In the genomic region with DNA sequence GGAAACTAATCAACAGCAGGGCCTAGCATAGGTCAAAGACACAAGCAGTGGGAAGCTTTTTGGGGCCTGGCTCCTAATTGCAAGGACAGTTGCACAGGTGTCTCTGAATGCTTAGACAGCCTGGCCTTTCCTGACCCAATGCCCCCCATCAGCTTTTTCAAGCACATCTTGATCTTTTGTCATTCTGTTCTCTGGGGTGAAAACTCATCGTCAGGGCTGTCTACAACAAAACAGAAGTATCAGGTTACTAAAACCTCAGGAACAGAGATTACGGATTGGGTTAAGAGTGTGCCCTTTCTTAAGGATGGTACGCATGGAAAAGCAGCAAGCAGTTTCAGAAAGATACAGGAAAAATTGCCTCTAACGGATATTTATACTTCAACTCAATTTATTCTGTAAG, we compare ENCODE assay signal across 18 cellular contexts. TPM values are rescaled to one million over a fixed set of nuclear protein-coding genes. Genes with fewer than 3 reads are reported as not detected.
DNase-seq lines count a peak whose midpoint lies in the region; ATAC-seq and TF ChIP-seq lines count a peak whose summit lies in the region.
"Had no signal": no experiment of that assay in that cellular context is flagged by ENCODE, and none has a peak within 500 bp of the region (broad histone marks: within the 10 kb centered on the region; RNA-seq: fewer than 3 reads in every experiment).

No MANE protein-coding gene starts in this region.

- no peak for DNase-seq in cardiac muscle cell (ENCODE audit: low read depth in 1 of 2, low spot score in 1 of 2)
- DNase-seq in right cardiac atrium: no peak
- DNase-seq in WTC11 (ENCODE audit: low spot score): peak; percentile 15
- DNase-seq in iPS-NIHi7 (ENCODE audit: extremely low spot score): peak; percentile 12
- no peak for DNase-seq in DMS153 treated with DMSO at 0.1 percent for 48 hours (lab: John Stamatoyannopoulos, UW; ENCODE audit: unreplicated experiment)
- no peak for DNase-seq in putamen (ENCODE audit: low spot score)
- DNase-seq in stimulated activated CD4-positive, alpha-beta T cell treated with anti-CD3 and anti-CD28 coated beads, Interleukin-12 subunit alpha, Interleukin-12 subunit beta, amount 100 ng/mL, for 4 hours: no peak
- no peak for DNase-seq in OCI-LY7 (ENCODE audit: low spot score)
- DNase-seq: CD8-positive, alpha-beta memory T cell; HCEC 1CT; NCI-H1417; NCI-H1930; NCI-H526 treated with DMSO at 0.1 percent for 48 hours; PC-9 had no signal

- no peaks in the 10 kb centered on the region for H3K9me2 ChIP-seq in OCI-LY7 (ENCODE audit: insufficient read depth, low read length)

- peaks cover 61% of the 10 kb centered on the region for H3K4me1 Mint-ChIP-seq in WTC11

- intact Hi-C loops in right cardiac atrium (cut with DNase I): no loop called here
- intact Hi-C loops in OCI-LY7 (cut with micrococcal nuclease; ENCODE audit: unreplicated experiment): no loop called here

- POLR2A ChIA-PET in WTC11 (lab: Charles Lee) (interaction anchor here (0.8 to 1.2 kb wide), 2 partner anchors 12 to 392 kb away, joined by 3 to 4 read pairs; a partner anchor contains a TSS), OCI-LY7 (lab: Charles Lee) (interaction anchor here (0.6 kb wide), 1 partner anchor 1468 kb away, joined by 4 read pairs; no protein-coding TSS in a partner anchor)

- H3K27ac Mint-ChIP-seq in WTC11: peak overlapping the region; percentile 93
- H3K27ac Mint-ChIP-seq: CD8-positive, alpha-beta memory T cell; IgD-negative memory B cell had no signal

- H3K27me3 ChIP-seq in cardiac muscle cell (no peaks in the 10 kb centered on the region), right cardiac atrium (ENCODE audit: control insufficient read depth, insufficient read depth) (no peaks in the 10 kb centered on the region)

- peaks cover 42% of the 10 kb centered on the region for H3K9me3 Mint-ChIP-seq in WTC11

- H3K36me3 ChIP-seq in cardiac muscle cell (no peaks in the 10 kb centered on the region), OCI-LY7 (ENCODE audit: insufficient read depth, low read length) (no peaks in the 10 kb centered on the region; the same call in 1 of the 2 replicates)

- H4K20me1 ChIP-seq in OCI-LY7 (ENCODE audit: insufficient read depth, low read length): no peaks in the 10 kb centered on the region

- H2AFZ ChIP-seq in OCI-LY7 (ENCODE audit: low read length): no peak overlapping the region
- H2AFZ ChIP-seq: PC-9 had no signal

- CTCF ChIA-PET in WTC11 (lab: Charles Lee) (no interaction called here), OCI-LY7 (lab: Charles Lee; ENCODE audit: unreplicated experiment) (no interaction called here)

- peak overlapping the region; percentile 48 for H3K4me3 Mint-ChIP-seq in WTC11
- H3K4me3 Mint-ChIP-seq: CD8-positive, alpha-beta memory T cell; IgD-negative memory B cell had no signal

- WGBS in right cardiac atrium: 92% methylated on average over 4 of the region's 4 CpGs

- H3K4me2 ChIP-seq in OCI-LY7 (ENCODE audit: low read length): no peak overlapping the region
- H3K4me2 ChIP-seq: PC-9 had no signal

- peaks cover 10% of the 10 kb centered on the region for H3K4me1 ChIP-seq in cardiac muscle cell (ENCODE audit: low read depth)
- no peaks in the 10 kb centered on the region for H3K4me1 ChIP-seq in right cardiac atrium (ENCODE audit: control insufficient read depth, insufficient read depth, low read length)
- H3K4me1 ChIP-seq in OCI-LY7 (ENCODE audit: insufficient read depth, low read length, poor library complexity, severe bottlenecking): no peaks in the 10 kb centered on the region

- H3K27ac ChIP-seq in cardiac muscle cell (peak overlapping the region; percentile 51), right cardiac atrium (ENCODE audit: low read length) (no peak overlapping the region), OCI-LY7 (ENCODE audit: low read depth, low read length, poor library complexity, severe bottlenecking) (no peak overlapping the region)
- H3K27ac ChIP-seq: 22Rv1, PC-9 had no signal

- H3K27me3 Mint-ChIP-seq in WTC11 (ENCODE audit: low read depth): peaks cover 3% of the 10 kb centered on the region; the same call in 1 of the 2 replicates
- H3K27me3 Mint-ChIP-seq: CD8-positive, alpha-beta memory T cell; IgD-negative memory B cell had no signal

- TF ChIP-seq CTCF in cardiac muscle cell (IDR thresholded peaks at IDR 0.05; ENCODE audit: low read depth, low read length): no peak
- no peak for TF ChIP-seq CTCF in WTC11 (IDR thresholded peaks at IDR 0.05)
- no peak for TF ChIP-seq CTCF in OCI-LY7 (conservative IDR thresholded peaks at IDR 0.05; ENCODE audit: low read length)

- no peaks in the 10 kb centered on the region for H3K79me2 ChIP-seq in OCI-LY7 (ENCODE audit: insufficient read depth, low read depth, low read length)

- no peak overlapping the region for H3K4me3 ChIP-seq in cardiac muscle cell
- no peak overlapping the region for H3K4me3 ChIP-seq in right cardiac atrium (ENCODE audit: low read length)
- no peak overlapping the region for H3K4me3 ChIP-seq in OCI-LY7 (ENCODE audit: low read depth, low read length, poor library complexity, severe bottlenecking)
- H3K4me3 ChIP-seq: PC-9 had no signal

- peaks cover 59% of the 10 kb centered on the region for H3K36me3 Mint-ChIP-seq in WTC11

- no TSS peak for BruUV-seq in OCI-LY7 (replicated peaks; lab: Mats Ljungman, UMichigan)

- H3K9me3 ChIP-seq in cardiac muscle cell (ENCODE audit: low read depth) (no peaks in the 10 kb centered on the region), right cardiac atrium (ENCODE audit: control insufficient read depth, low read length) (no peaks in the 10 kb centered on the region), OCI-LY7 (ENCODE audit: low read length) (no peaks in the 10 kb centered on the region)

- no peak for ATAC-seq in right cardiac atrium
- peak; percentile 75 for ATAC-seq in WTC11
- ATAC-seq: Right ventricle myocardium inferior, SK-N-SH treated with all-trans-retinoic acid at 6 μM for 48 hours had no signal

TF ChIP-seq in WTC11, 78 proteins besides CTCF, POLR2A, EP300 and RAD21:
- no peak for TF ChIP-seq ZNF317 (CRISPR knock-in tag; IDR thresholded peaks at IDR 0.05; ENCODE audit: borderline replicate concordance, low read depth)
- TF ChIP-seq, protein P1, sequence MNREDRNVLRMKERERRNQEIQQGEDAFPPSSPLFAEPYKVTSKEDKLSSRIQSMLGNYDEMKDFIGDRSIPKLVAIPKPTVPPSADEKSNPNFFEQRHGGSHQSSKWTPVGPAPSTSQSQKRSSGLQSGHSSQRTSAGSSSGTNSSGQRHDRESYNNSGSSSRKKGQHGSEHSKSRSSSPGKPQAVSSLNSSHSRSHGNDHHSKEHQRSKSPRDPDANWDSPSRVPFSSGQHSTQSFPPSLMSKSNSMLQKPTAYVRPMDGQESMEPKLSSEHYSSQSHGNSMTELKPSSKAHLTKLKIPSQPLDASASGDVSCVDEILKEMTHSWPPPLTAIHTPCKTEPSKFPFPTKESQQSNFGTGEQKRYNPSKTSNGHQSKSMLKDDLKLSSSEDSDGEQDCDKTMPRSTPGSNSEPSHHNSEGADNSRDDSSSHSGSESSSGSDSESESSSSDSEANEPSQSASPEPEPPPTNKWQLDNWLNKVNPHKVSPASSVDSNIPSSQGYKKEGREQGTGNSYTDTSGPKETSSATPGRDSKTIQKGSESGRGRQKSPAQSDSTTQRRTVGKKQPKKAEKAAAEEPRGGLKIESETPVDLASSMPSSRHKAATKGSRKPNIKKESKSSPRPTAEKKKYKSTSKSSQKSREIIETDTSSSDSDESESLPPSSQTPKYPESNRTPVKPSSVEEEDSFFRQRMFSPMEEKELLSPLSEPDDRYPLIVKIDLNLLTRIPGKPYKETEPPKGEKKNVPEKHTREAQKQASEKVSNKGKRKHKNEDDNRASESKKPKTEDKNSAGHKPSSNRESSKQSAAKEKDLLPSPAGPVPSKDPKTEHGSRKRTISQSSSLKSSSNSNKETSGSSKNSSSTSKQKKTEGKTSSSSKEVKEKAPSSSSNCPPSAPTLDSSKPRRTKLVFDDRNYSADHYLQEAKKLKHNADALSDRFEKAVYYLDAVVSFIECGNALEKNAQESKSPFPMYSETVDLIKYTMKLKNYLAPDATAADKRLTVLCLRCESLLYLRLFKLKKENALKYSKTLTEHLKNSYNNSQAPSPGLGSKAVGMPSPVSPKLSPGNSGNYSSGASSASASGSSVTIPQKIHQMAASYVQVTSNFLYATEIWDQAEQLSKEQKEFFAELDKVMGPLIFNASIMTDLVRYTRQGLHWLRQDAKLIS (CRISPR knock-in tag; IDR thresholded peaks at IDR 0.05; ENCODE audit: borderline replicate concordance): no peak
- no peak for TF ChIP-seq KAT7 (CRISPR knock-in tag; IDR thresholded peaks at IDR 0.05; ENCODE audit: borderline replicate concordance)
- no peak for TF ChIP-seq ZNF121 (CRISPR knock-in tag; IDR thresholded peaks at IDR 0.05)
- TF ChIP-seq ZNF671 (CRISPR knock-in tag; IDR thresholded peaks at IDR 0.05): no peak
- TF ChIP-seq, protein P2, sequence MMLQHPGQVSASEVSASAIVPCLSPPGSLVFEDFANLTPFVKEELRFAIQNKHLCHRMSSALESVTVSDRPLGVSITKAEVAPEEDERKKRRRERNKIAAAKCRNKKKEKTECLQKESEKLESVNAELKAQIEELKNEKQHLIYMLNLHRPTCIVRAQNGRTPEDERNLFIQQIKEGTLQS (CRISPR knock-in tag; conservative IDR thresholded peaks at IDR 0.05): no peak
- TF ChIP-seq, protein P3, sequence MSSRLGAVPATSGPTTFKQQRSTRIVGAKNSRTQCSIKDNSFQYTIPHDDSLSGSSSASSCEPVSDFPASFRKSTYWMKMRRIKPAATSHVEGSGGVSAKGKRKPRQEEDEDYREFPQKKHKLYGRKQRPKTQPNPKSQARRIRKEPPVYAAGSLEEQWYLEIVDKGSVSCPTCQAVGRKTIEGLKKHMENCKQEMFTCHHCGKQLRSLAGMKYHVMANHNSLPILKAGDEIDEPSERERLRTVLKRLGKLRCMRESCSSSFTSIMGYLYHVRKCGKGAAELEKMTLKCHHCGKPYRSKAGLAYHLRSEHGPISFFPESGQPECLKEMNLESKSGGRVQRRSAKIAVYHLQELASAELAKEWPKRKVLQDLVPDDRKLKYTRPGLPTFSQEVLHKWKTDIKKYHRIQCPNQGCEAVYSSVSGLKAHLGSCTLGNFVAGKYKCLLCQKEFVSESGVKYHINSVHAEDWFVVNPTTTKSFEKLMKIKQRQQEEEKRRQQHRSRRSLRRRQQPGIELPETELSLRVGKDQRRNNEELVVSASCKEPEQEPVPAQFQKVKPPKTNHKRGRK (CRISPR knock-in tag; IDR thresholded peaks at IDR 0.05; ENCODE audit: borderline replicate concordance): no peak
- TF ChIP-seq GTF2I (CRISPR knock-in tag; conservative IDR thresholded peaks at IDR 0.05): no peak
- no peak for TF ChIP-seq ZNF232 (CRISPR knock-in tag; IDR thresholded peaks at IDR 0.05)

RNA-seq across cellular contexts. Expression of a gene that starts 8.3 kb away (rescaled TPM):
- 14.9 and 24.8 TPM in 2 replicates for total RNA-seq in cardiac muscle cell
- 12.5 and 16.0 TPM in 2 replicates for polyA plus RNA-seq in cardiac muscle cell
- 10 to 100 TPM; 12.5 to 14.2 (median 13.4) TPM for total RNA-seq in right cardiac atrium
- polyA plus RNA-seq in right cardiac atrium: 6.2 TPM
- total RNA-seq in WTC11 (2021): 28.0 to 34.5 TPM (median 28.9 TPM) in 3 replicates
- total RNA-seq in OCI-LY7 (2014; rRNA removed; shearing (Covaris generic)): 8.4 and 12.2 TPM in 2 replicates
- total RNA-seq in OCI-LY7 (2022): 10.1 and 11.5 TPM in 2 replicates

Comparison
In these comparisons a context has a peak if more than half of its experiments do, and no peak if none do; other contexts are left out.
1. DNase-seq: peak in WTC11 (single experiment) and iPS-NIHi7 (single experiment); none in cardiac muscle cell (0 of 2), right cardiac atrium (0 of 3), DMS153 treated with DMSO at 0.1 percent for 48 hours (single experiment), putamen (single experiment), stimulated activated CD4-positive, alpha-beta T cell treated with anti-CD3 and anti-CD28 coated beads, Interleukin-12 subunit alpha, Interleukin-12 subunit beta, amount 100 ng/mL, for 4 hours (single experiment) and OCI-LY7 (single experiment).